ENCODE assay signal across 8 cellular contexts in genomic region chr15:55282284-55282833, GRCh38. TPM values are rescaled to one million over a fixed set of nuclear protein-coding genes. Genes with fewer than 3 reads are reported as not detected.
DNase-seq lines count a peak whose midpoint lies in the region; ATAC-seq and TF ChIP-seq lines count a peak whose summit lies in the region.

No MANE protein-coding gene starts in this region.

- DNase-seq in A172 (ENCODE audit: low spot score) = peak; percentile 81
- peak; percentile 48 for DNase-seq in HS-27A (ENCODE audit: low read depth)
- peak; percentile 40 for DNase-seq in activated CD8-positive, alpha-beta T cell treated with anti-CD3 and anti-CD28 coated beads, Interleukin-2, amount 10 ng/mL, durations not matched to agents 7 days and 5 days
- no peak for DNase-seq in hepatocyte (ENCODE audit: low spot score)
- DNase-seq in activated gamma-delta T cell treated with Interleukin-2 at 50 U/mL for 16 hours = no peak
- DNase-seq in effector CD4-positive, alpha-beta T cell = no peak
- no peak for DNase-seq in NCI-H1694 (lab: John Stamatoyannopoulos, UW)
- DNase-seq in cerebellar cortex (ENCODE audit: low spot score) = no peak

- 80% methylated on average over 5 of the region's 5 CpGs for WGBS in hepatocyte (ENCODE audit: low lambda C conversion rate, missing lambda C conversion rate)

- no peaks in the 10 kb centered on the region for H3K9me2 ChIP-seq in hepatocyte (replicated peaks; ENCODE audit: insufficient read depth)

- POLR2A ChIA-PET in activated CD8-positive, alpha-beta T cell treated with anti-CD3 and anti-CD28 coated beads, Interleukin-2, amount 10 ng/mL, durations not matched to agents 7 days and 5 days (lab: Charles Lee) = interaction anchor here (1.0 to 4.2 kb wide), 3 partner anchors 15 to 61 kb away, joined by 3 to 24 read pairs (median 8); no protein-coding TSS in a partner anchor

- H3K4me1 ChIP-seq in hepatocyte (ENCODE audit: insufficient read depth) = peaks cover 6% of the 10 kb centered on the region

- H3K36me3 ChIP-seq in hepatocyte (replicated peaks; ENCODE audit: insufficient read depth, low read depth) = no peaks in the 10 kb centered on the region

- H3K9me3 ChIP-seq in hepatocyte (ENCODE audit: low read depth) = no peaks in the 10 kb centered on the region

- no peaks in the 10 kb centered on the region for H4K20me1 ChIP-seq in hepatocyte (ENCODE audit: insufficient read depth, poor library complexity, severe bottlenecking)

- peak overlapping the region; percentile 28 for H3K27ac ChIP-seq in hepatocyte

- H3K4me3 Mint-ChIP-seq in activated CD8-positive, alpha-beta T cell treated with anti-CD3 and anti-CD28 coated beads, Interleukin-2, amount 10 ng/mL, durations not matched to agents 7 days and 5 days = peak overlapping the region; percentile 49

- H3K9me3 Mint-ChIP-seq in activated CD8-positive, alpha-beta T cell treated with anti-CD3 and anti-CD28 coated beads, Interleukin-2, amount 10 ng/mL, durations not matched to agents 7 days and 5 days (ENCODE audit: insufficient read depth) = no peaks in the 10 kb centered on the region

- no peaks in the 10 kb centered on the region for H3K27me3 ChIP-seq in hepatocyte

- H3K4me3 ChIP-seq in hepatocyte = no peak overlapping the region

- no peak overlapping the region for H3K4me2 ChIP-seq in hepatocyte

- H3K79me2 ChIP-seq in hepatocyte = peaks cover 63% of the 10 kb centered on the region

- H3K4me1 Mint-ChIP-seq in activated CD8-positive, alpha-beta T cell treated with anti-CD3 and anti-CD28 coated beads, Interleukin-2, amount 10 ng/mL, durations not matched to agents 7 days and 5 days (ENCODE audit: low read depth) = peaks cover 95% of the 10 kb centered on the region

- TF ChIP-seq CTCF in hepatocyte (IDR thresholded peaks at IDR 0.05; ENCODE audit: poor library complexity) = no peak

- H3K27me3 Mint-ChIP-seq in activated CD8-positive, alpha-beta T cell treated with anti-CD3 and anti-CD28 coated beads, Interleukin-2, amount 10 ng/mL, durations not matched to agents 7 days and 5 days (ENCODE audit: low read depth) = no peaks in the 10 kb centered on the region

- H3K27ac Mint-ChIP-seq in activated CD8-positive, alpha-beta T cell treated with anti-CD3 and anti-CD28 coated beads, Interleukin-2, amount 10 ng/mL, durations not matched to agents 7 days and 5 days = peak overlapping the region; percentile 97

- ATAC-seq in activated CD8-positive, alpha-beta T cell treated with anti-CD3 and anti-CD28 coated beads, Interleukin-2, amount 10 ng/mL, durations not matched to agents 7 days and 5 days = peak; percentile 16

- CTCF ChIA-PET in activated CD8-positive, alpha-beta T cell treated with anti-CD3 and anti-CD28 coated beads, Interleukin-2, amount 10 ng/mL, durations not matched to agents 7 days and 5 days (lab: Charles Lee) = interaction anchor here (0.9 to 2.5 kb wide), 13 partner anchors 10 to 66 kb away, joined by 3 to 11 read pairs (median 5); no protein-coding TSS in a partner anchor

- peaks cover 73% of the 10 kb centered on the region for H3K36me3 Mint-ChIP-seq in activated CD8-positive, alpha-beta T cell treated with anti-CD3 and anti-CD28 coated beads, Interleukin-2, amount 10 ng/mL, durations not matched to agents 7 days and 5 days (ENCODE audit: low read depth)

- H2AFZ ChIP-seq in hepatocyte = no peak overlapping the region

RNA-seq across cellular contexts. Expression of gene RAB27A, which starts 7.3 kb away (rescaled TPM):
- 5.3 and 17.0 TPM in 2 replicates for total RNA-seq in A172 (2014; rRNA removed; shearing (Covaris generic))
- 100 to 1,000 TPM; 102 to 105 TPM for total RNA-seq in activated CD8-positive, alpha-beta T cell treated with anti-CD3 and anti-CD28 coated beads, Interleukin-2, amount 10 ng/mL, durations not matched to agents 7 days and 5 days
- total RNA-seq in hepatocyte = 13.1 and 16.6 TPM in 2 replicates
- 10.5 and 15.9 TPM in 2 replicates for polyA plus RNA-seq in hepatocyte

RNA-seq across cellular contexts. Expression of gene PIGBOS1, which starts 36.6 kb away (rescaled TPM):
- 17.7 and 26.6 TPM in 2 replicates for total RNA-seq in A172 (2014; rRNA removed; shearing (Covaris generic))
- 10 to 100 TPM in 1 of 2 experiments, 1 to 10 TPM in 1; 8.9 to 12.2 TPM for total RNA-seq in activated CD8-positive, alpha-beta T cell treated with anti-CD3 and anti-CD28 coated beads, Interleukin-2, amount 10 ng/mL, durations not matched to agents 7 days and 5 days
- 32.8 and 35.0 TPM in 2 replicates for total RNA-seq in hepatocyte
- polyA plus RNA-seq in hepatocyte = 21.7 and 24.8 TPM in 2 replicates

RNA-seq across cellular contexts. Expression of gene PIGB, which starts 36.7 kb away (rescaled TPM):
- 15.1 and 18.2 TPM in 2 replicates for total RNA-seq in A172 (2014; rRNA removed; shearing (Covaris generic))
- 10 to 100 TPM; 16.4 to 23.7 TPM for total RNA-seq in activated CD8-positive, alpha-beta T cell treated with anti-CD3 and anti-CD28 coated beads, Interleukin-2, amount 10 ng/mL, durations not matched to agents 7 days and 5 days
- 9.0 and 12.1 TPM in 2 replicates for total RNA-seq in hepatocyte
- polyA plus RNA-seq in hepatocyte = 13.5 and 16.9 TPM in 2 replicates

Comparison
In these comparisons a context has a peak if more than half of its experiments do, and no peak if none do; other contexts are left out.
1. DNase-seq: peak in A172 (single experiment), HS-27A (single experiment) and activated CD8-positive, alpha-beta T cell treated with anti-CD3 and anti-CD28 coated beads, Interleukin-2, amount 10 ng/mL, durations not matched to agents 7 days and 5 days (single experiment); none in hepatocyte (single experiment), activated gamma-delta T cell treated with Interleukin-2 at 50 U/mL for 16 hours (single experiment), effector CD4-positive, alpha-beta T cell (single experiment), NCI-H1694 (single experiment) and cerebellar cortex (single experiment).